Comparison of ENCODE assay signal across 19 cellular contexts in the genomic region with DNA sequence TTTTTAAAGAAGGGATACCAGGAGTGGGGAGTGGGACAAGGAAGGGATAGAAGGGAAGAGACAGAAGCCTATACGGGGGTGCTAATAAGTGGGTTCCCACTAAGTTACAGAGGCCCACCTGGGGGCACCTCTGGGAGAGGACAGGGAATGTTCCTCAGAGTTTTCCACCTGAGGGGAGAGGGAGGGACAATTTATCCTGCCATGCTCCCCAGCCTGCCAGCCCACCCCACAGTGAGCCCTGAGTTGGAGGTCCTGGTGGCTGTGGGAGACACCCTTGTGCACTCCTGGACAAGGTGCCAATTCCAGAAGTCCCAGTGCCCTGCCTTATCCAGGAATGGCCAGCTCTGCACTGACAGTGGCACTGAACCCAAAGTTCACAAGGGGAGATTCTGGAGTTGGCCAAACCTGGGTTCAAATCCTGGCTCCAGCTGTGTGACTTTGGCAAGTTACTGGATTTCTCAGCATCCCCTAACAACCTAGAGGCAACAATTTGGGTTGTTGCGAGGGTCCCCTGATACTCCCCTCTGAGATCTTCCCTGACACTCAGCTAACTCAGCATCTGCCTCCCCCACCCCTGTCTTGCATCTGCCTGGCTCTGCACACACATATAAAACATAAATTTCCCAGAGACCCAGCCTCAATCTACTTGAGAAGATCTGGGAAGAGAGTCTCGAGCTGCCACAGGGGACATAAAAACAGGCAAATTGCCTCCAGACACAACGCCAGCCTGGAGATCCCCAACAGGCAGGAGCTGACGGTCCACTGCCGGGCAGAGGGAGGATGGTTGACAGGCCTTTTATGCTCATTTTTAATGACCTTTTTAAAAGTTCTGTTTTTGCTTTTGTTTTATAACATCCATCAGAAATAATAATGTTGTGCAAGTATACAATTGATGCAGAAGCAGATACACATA.
A peak's percentile ranks its signal among the peaks of the same experiment; 100 is the strongest.
DNase-seq lines count a peak whose midpoint lies in the region; ATAC-seq, FAIRE-seq and TF ChIP-seq lines count a peak whose summit lies in the region.
"Had no signal": no experiment of that assay in that cellular context is flagged by ENCODE, and none has a peak within 500 bp of the region (broad histone marks: within the 10 kb centered on the region; RNA-seq: fewer than 3 reads in every experiment).

No MANE protein-coding gene starts in this region.

- no peaks in the 10 kb centered on the region for H3K79me2 ChIP-seq in K562 (ENCODE audit: control insufficient read depth, insufficient read depth, low read length)

- TF ChIP-seq CTCF in K562 (IDR thresholded peaks at IDR 0.05 in 2 of 3, conservative IDR thresholded peaks at IDR 0.05 in 1 of 3; ENCODE audit: insufficient read depth in 2 of 3, low read depth in 1 of 3, low read length in 3 of 3) (no peak), nephron progenitor cell (IDR thresholded peaks at IDR 0.05) (no peak), GM10248 (IDR thresholded peaks at IDR 0.05; ENCODE audit: control extremely low read depth, extremely low read depth, low read depth, missing control alignments) (no peak)

- H3K27me3 ChIP-seq in K562 (ENCODE audit: control insufficient read depth in 2 of 2, insufficient read depth in 2 of 2, low read length in 2 of 2) (no peaks in the 10 kb centered on the region), stomach smooth muscle (ENCODE audit: control insufficient read depth in 1 of 2, insufficient read depth in 2 of 2, low read length in 2 of 2) (no peaks in the 10 kb centered on the region)
- H3K27me3 ChIP-seq: pancreas had no signal

- BruUV-seq in K562 (replicated peaks; lab: Mats Ljungman, UMichigan) = no TSS peak

- 68% methylated on average over 5 of the region's 6 CpGs for WGBS in K562 (ENCODE audit: insufficient coverage, low coverage, missing lambda C conversion rate)

- H3K9me3 Mint-ChIP-seq in nephron progenitor cell = peaks cover 4% of the 10 kb centered on the region
- H3K9me3 Mint-ChIP-seq: HFFc6, type B pancreatic cell had no signal

- no peaks in the 10 kb centered on the region for H3K36me3 Mint-ChIP-seq in nephron progenitor cell (ENCODE audit: low read depth)
- H3K36me3 Mint-ChIP-seq: type B pancreatic cell had no signal

- no peaks in the 10 kb centered on the region for H3K36me3 ChIP-seq in K562 (ENCODE audit: control insufficient read depth, insufficient read depth, low read length)
- no peaks in the 10 kb centered on the region for H3K36me3 ChIP-seq in stomach smooth muscle (ENCODE audit: control insufficient read depth in 2 of 2, insufficient read depth in 2 of 2, low read length in 2 of 2)
- H3K36me3 ChIP-seq: pancreas had no signal

- TF ChIP-seq RAD21 in K562 (CRISPR knock-in tag; conservative IDR thresholded peaks at IDR 0.05 in 1 of 2, IDR thresholded peaks at IDR 0.05 in 1 of 2) = no peak

- H3K9me3 ChIP-seq in K562 (replicated peaks; ENCODE audit: control insufficient read depth, insufficient read depth, low read depth, low read length) = no peaks in the 10 kb centered on the region
- H3K9me3 ChIP-seq in stomach smooth muscle (ENCODE audit: control insufficient read depth in 2 of 2, low read length in 2 of 2) = no peaks in the 10 kb centered on the region
- H3K9me3 ChIP-seq: pancreas had no signal

- CTCF ChIA-PET in K562 (lab: Yijun Ruan, JAX; ENCODE audit: low intra/inter-chr PET ratio) = no interaction called here
- CTCF ChIA-PET in GM10248 (lab: Yijun Ruan, JAX) = interaction anchor here (1.4 to 1.8 kb wide), 2 partner anchors 48 to 93 kb away, joined by 4 read pairs; no protein-coding TSS in a partner anchor

- no peak overlapping the region for H3K4me3 ChIP-seq in K562
- H3K4me3 ChIP-seq in stomach smooth muscle (ENCODE audit: low read length in 2 of 2) = no peak overlapping the region
- H3K4me3 ChIP-seq: pancreas had no signal

- no peak for TF ChIP-seq POLR2A in K562 (conservative IDR thresholded peaks at IDR 0.05)

- H3K9me1 ChIP-seq in K562 (ENCODE audit: control insufficient read depth, insufficient read depth, low read length) = no peaks in the 10 kb centered on the region

- H3K27ac Mint-ChIP-seq in nephron progenitor cell = peak overlapping the region; percentile 86
- H3K27ac Mint-ChIP-seq: HFFc6 had no signal

- H3K4me2 ChIP-seq in K562 (ENCODE audit: insufficient read depth, low read length) = no peak overlapping the region

- H3K9ac ChIP-seq in K562 (ENCODE audit: insufficient read depth in 1 of 2, low read depth in 2 of 2, low read length in 2 of 2) (peak overlapping the region in 1 of 2 experiments; percentile 6; a peak in 1 of 4 replicates), stomach smooth muscle (ENCODE audit: low read length in 2 of 2) (no peak overlapping the region)

- H3K27ac ChIP-seq in K562 (ENCODE audit: extremely low read depth, low read depth, low read length) = no peak overlapping the region
- H3K27ac ChIP-seq in stomach smooth muscle (ENCODE audit: low read length) = peak overlapping the region; percentile 11
- H3K27ac ChIP-seq: pancreas had no signal

- TF ChIP-seq EP300 in K562 (IDR thresholded peaks at IDR 0.05; ENCODE audit: low read length) = no peak

- H3K27me3 Mint-ChIP-seq in nephron progenitor cell (ENCODE audit: low read depth, poor library complexity) = peaks cover 4% of the 10 kb centered on the region
- H3K27me3 Mint-ChIP-seq: type B pancreatic cell had no signal

- H3K4me1 ChIP-seq in K562 (replicated peaks in 1 of 2; ENCODE audit: control insufficient read depth in 2 of 2, insufficient read depth in 2 of 2, low read length in 2 of 2) (peaks cover 28 to 31% of the 10 kb centered on the region in 2 experiments), stomach smooth muscle (ENCODE audit: control insufficient read depth, insufficient read depth, low read length) (peaks cover 17% of the 10 kb centered on the region)
- H3K4me1 ChIP-seq: pancreas had no signal

- intact Hi-C loops in K562 (cut with micrococcal nuclease) (no loop called here), Right ventricle myocardium superior (cut with DNase I) (no loop called here)

- H3K4me1 Mint-ChIP-seq in nephron progenitor cell = peaks cover 29% of the 10 kb centered on the region

- in situ Hi-C loops in K562 (cut with MboI) = no loop called here

- FAIRE-seq in K562 (lab: Jason Lieb, UNC) = no peak
- FAIRE-seq: pancreas had no signal

- ATAC-seq in K562 (no peak), Right ventricle myocardium superior (ENCODE audit: poor library complexity) (peak; percentile 42)

- DNase-seq in K562 (ENCODE audit: extremely low read depth in 1 of 4, low spot score in 3 of 4) (no peak), Right ventricle myocardium superior (no peak), nephron progenitor cell (no peak), NCI-H345 treated with DMSO at 0.1 percent for 48 hours (lab: John Stamatoyannopoulos, UW; ENCODE audit: unreplicated experiment) (no peak), GM10248 (ENCODE audit: extremely low spot score) (no peak), OCI-M2 (lab: John Stamatoyannopoulos, UW; ENCODE audit: unreplicated experiment) (no peak), germinal center (ENCODE audit: low spot score) (no peak)
- DNase-seq: activated CD4-positive, alpha-beta T cell treated with anti-CD3 and anti-CD28 coated beads, Interleukin-2, amount 50 U/mL, for 1 hour; activated T-cell treated with anti-CD3 and anti-CD28 coated beads for 4 hours; AML-193; central memory CD4-positive, alpha-beta T cell; DMS79 treated with DMSO at 0.1 percent for 48 hours; effector CD4-positive, alpha-beta T cell; HFFc6; NCI-H2227 treated with DMSO at 0.1 percent for 48 hours; pancreas; RPMI8226 had no signal

- H4K20me1 ChIP-seq in K562 (replicated peaks; ENCODE audit: control insufficient read depth, insufficient read depth, low read length) = no peaks in the 10 kb centered on the region

- no peak overlapping the region for H3K4me3 Mint-ChIP-seq in nephron progenitor cell
- H3K4me3 Mint-ChIP-seq: HFFc6, type B pancreatic cell had no signal

- peak overlapping the region; percentile 89 for H2AFZ ChIP-seq in K562 (ENCODE audit: low read depth, low read length)

- POLR2A ChIA-PET in K562 (lab: Yijun Ruan, JAX) = interaction anchor here (0.5 to 2.9 kb wide), 2 partner anchors 11 to 352 kb away, joined by 5 to 15 read pairs; no protein-coding TSS in a partner anchor
- POLR2A ChIA-PET in GM10248 (lab: Yijun Ruan, JAX) = no interaction called here

TF ChIP-seq in K562, 482 proteins besides CTCF, POLR2A, EP300 and RAD21:
- TF ChIP-seq SIN3A (IDR thresholded peaks at IDR 0.05; ENCODE audit: borderline replicate concordance in 2 of 2, control insufficient read depth in 1 of 2, low read depth in 2 of 2, low read length in 2 of 2) (no peak), NR2F6 (CRISPR knock-in tag; IDR thresholded peaks at IDR 0.05) (no peak), ZNF232 (CRISPR knock-in tag; IDR thresholded peaks at IDR 0.05) (no peak), FOXP1 (CRISPR knock-in tag; IDR thresholded peaks at IDR 0.05) (no peak), POLR2B (IDR thresholded peaks at IDR 0.05; ENCODE audit: low read depth, partially characterized antibody) (no peak), BCL6 (CRISPR knock-in tag; IDR thresholded peaks at IDR 0.05) (no peak), TBL1XR1 (IDR thresholded peaks at IDR 0.05; ENCODE audit: low read length in 2 of 2) (no peak), FOS (IDR thresholded peaks at IDR 0.05; ENCODE audit: extremely low read depth, insufficient read length) (no peak), ESRRB (CRISPR knock-in tag; IDR thresholded peaks at IDR 0.05; ENCODE audit: borderline replicate concordance) (no peak), PTBP1 (IDR thresholded peaks at IDR 0.05; ENCODE audit: low read depth, low read length) (no peak), ETV1 (tag; conservative IDR thresholded peaks at IDR 0.05; ENCODE audit: low read depth) (no peak), HNRNPH1 (optimal IDR thresholded peaks at IDR 0.05; ENCODE audit: low read depth, low read length) (no peak), SRSF7 (optimal IDR thresholded peaks at IDR 0.05; ENCODE audit: low read depth, low read length) (no peak)
- TF ChIP-seq, protein P1, sequence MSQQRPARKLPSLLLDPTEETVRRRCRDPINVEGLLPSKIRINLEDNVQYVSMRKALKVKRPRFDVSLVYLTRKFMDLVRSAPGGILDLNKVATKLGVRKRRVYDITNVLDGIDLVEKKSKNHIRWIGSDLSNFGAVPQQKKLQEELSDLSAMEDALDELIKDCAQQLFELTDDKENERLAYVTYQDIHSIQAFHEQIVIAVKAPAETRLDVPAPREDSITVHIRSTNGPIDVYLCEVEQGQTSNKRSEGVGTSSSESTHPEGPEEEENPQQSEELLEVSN (IDR thresholded peaks at IDR 0.05; ENCODE audit: borderline replicate concordance in 1 of 2, extremely low read depth in 1 of 2, insufficient read depth in 1 of 2, insufficient read length in 1 of 2, low read depth in 1 of 2, low read length in 1 of 2, poor library complexity in 1 of 2, severe bottlenecking in 1 of 2) = no peak
- TF ChIP-seq, protein P2, sequence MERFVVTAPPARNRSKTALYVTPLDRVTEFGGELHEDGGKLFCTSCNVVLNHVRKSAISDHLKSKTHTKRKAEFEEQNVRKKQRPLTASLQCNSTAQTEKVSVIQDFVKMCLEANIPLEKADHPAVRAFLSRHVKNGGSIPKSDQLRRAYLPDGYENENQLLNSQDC (CRISPR knock-in tag; IDR thresholded peaks at IDR 0.05) = no peak
